In the genomic region with DNA sequence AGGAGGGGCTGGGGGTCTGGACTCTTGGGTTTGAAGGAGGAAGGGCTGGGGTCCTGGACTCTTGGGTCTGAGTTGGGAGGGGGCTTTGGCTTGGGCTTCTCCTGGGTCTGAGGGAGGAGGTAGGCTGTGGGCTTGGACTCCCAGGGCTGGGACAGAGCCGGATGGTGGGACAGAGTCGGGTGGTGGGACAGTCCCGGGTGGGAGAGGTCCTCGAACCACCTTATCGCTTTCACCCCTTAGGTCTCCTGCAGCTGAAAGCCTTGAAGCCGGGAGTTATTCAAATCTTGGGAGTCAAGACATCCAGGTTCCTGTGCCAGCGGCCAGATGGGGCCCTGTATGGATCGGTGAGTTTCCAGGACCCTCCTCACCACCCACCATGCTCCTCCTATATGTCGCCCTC, we compare ENCODE assay signal across 3 cellular contexts.
TF ChIP-seq lines count a peak whose summit lies in the region.

No MANE protein-coding gene starts in this region.

TF ChIP-seq in liver, 16 proteins besides CTCF, POLR2A, EP300 and RAD21:
- TF ChIP-seq HNF4G (IDR thresholded peaks at IDR 0.05) (no peak), GABPA (IDR thresholded peaks at IDR 0.05 in 1 of 2, conservative IDR thresholded peaks at IDR 0.05 in 1 of 2) (no peak), JUND (IDR thresholded peaks at IDR 0.05) (no peak)
- TF ChIP-seq, protein P1, sequence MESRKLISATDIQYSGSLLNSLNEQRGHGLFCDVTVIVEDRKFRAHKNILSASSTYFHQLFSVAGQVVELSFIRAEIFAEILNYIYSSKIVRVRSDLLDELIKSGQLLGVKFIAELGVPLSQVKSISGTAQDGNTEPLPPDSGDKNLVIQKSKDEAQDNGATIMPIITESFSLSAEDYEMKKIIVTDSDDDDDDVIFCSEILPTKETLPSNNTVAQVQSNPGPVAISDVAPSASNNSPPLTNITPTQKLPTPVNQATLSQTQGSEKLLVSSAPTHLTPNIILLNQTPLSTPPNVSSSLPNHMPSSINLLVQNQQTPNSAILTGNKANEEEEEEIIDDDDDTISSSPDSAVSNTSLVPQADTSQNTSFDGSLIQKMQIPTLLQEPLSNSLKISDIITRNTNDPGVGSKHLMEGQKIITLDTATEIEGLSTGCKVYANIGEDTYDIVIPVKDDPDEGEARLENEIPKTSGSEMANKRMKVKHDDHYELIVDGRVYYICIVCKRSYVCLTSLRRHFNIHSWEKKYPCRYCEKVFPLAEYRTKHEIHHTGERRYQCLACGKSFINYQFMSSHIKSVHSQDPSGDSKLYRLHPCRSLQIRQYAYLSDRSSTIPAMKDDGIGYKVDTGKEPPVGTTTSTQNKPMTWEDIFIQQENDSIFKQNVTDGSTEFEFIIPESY (IDR thresholded peaks at IDR 0.05): no peak
TF ChIP-seq in liver: peak in this region for 0.

TF ChIP-seq in HepG2, 621 proteins besides CTCF, POLR2A, EP300 and RAD21:
- TF ChIP-seq SIN3B (IDR thresholded peaks at IDR 0.05; ENCODE audit: low read length) (no peak), DNMT3B (CRISPR knock-in tag; conservative IDR thresholded peaks at IDR 0.05) (no peak)

TF ChIP-seq in WTC11, 78 proteins besides CTCF, POLR2A, EP300 and RAD21:
- TF ChIP-seq ESRRA (CRISPR knock-in tag; IDR thresholded peaks at IDR 0.05; ENCODE audit: borderline replicate concordance): no peak
- TF ChIP-seq, protein P2, sequence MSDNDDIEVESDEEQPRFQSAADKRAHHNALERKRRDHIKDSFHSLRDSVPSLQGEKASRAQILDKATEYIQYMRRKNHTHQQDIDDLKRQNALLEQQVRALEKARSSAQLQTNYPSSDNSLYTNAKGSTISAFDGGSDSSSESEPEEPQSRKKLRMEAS (CRISPR knock-in tag; IDR thresholded peaks at IDR 0.05): 0 out of 2 replicates have a peak, but pooled peaks have one; percentile 18
TF ChIP-seq in WTC11: peak in this region for 1.
